Comparison of ENCODE assay signal across 9 cellular contexts in genomic region chr5:150759334-150759583, GRCh38. TPM values are rescaled to one million over a fixed set of nuclear protein-coding genes. Genes with fewer than 3 reads are reported as not detected.
DNase-seq lines count a peak whose midpoint lies in the region; ATAC-seq, FAIRE-seq and TF ChIP-seq lines count a peak whose summit lies in the region.
"Had no signal": no experiment of that assay in that cellular context is flagged by ENCODE, and none has a peak within 500 bp of the region (broad histone marks: within the 10 kb centered on the region; RNA-seq: fewer than 3 reads in every experiment).

No MANE protein-coding gene starts in this region.

- H3K27me3 ChIP-seq in Loucy (ENCODE audit: insufficient read depth, low read length, poor library complexity, severe bottlenecking), result no peaks in the 10 kb centered on the region
- no peaks in the 10 kb centered on the region for H3K27me3 ChIP-seq in endocrine pancreas (ENCODE audit: control insufficient read depth, insufficient read depth, low read length)
- H3K27me3 ChIP-seq in neural cell (ENCODE audit: insufficient read depth, low read depth, low read length), result no peaks in the 10 kb centered on the region

- H3K27ac Mint-ChIP-seq in activated naive CD8-positive, alpha-beta T cell treated with anti-CD3 and anti-CD28 coated beads, Interleukin-2, amount 50 U/mL, for 24 hours, result no peak overlapping the region
- H3K27ac Mint-ChIP-seq: progenitor cell of endocrine pancreas had no signal

- peak overlapping the region; percentile 90 for H2AFZ ChIP-seq in Loucy (ENCODE audit: low read length)
- peak overlapping the region; percentile 99 for H2AFZ ChIP-seq in neural cell (ENCODE audit: low read depth, low read length)

- H3F3A ChIP-seq in Loucy (ENCODE audit: low read depth) (peaks cover 13% of the 10 kb centered on the region), neural cell (ENCODE audit: insufficient read depth, low read length, poor library complexity, severe bottlenecking) (no peaks in the 10 kb centered on the region)

- H3K27me3 Mint-ChIP-seq in activated naive CD8-positive, alpha-beta T cell treated with anti-CD3 and anti-CD28 coated beads, Interleukin-2, amount 50 U/mL, for 24 hours, result no peaks in the 10 kb centered on the region

- H3K36me3 ChIP-seq in Loucy (ENCODE audit: insufficient read depth, low read length), result peaks cover 14% of the 10 kb centered on the region; the same call in 1 of the 2 replicates
- H3K36me3 ChIP-seq in endocrine pancreas (ENCODE audit: control insufficient read depth, insufficient read depth, low read length), result no peaks in the 10 kb centered on the region
- H3K36me3 ChIP-seq in neural cell (ENCODE audit: insufficient read depth, low read length), result no peaks in the 10 kb centered on the region

- TF ChIP-seq CTCF in AG09309 (IDR thresholded peaks at IDR 0.05; ENCODE audit: control insufficient read depth, insufficient read depth, low read depth, low read length, missing control alignments), result no peak
- TF ChIP-seq CTCF in Loucy (conservative IDR thresholded peaks at IDR 0.05; ENCODE audit: low read length), result no peak
- TF ChIP-seq CTCF in neural cell (IDR thresholded peaks at IDR 0.05; ENCODE audit: poor library complexity, severe bottlenecking), result no peak
- no peak for TF ChIP-seq CTCF in D721Med (IDR thresholded peaks at IDR 0.05; ENCODE audit: insufficient read depth, missing control alignments)

- TF ChIP-seq RAD21 in neural cell (conservative IDR thresholded peaks at IDR 0.05), result no peak

- no peak overlapping the region for H3K4me3 Mint-ChIP-seq in activated naive CD8-positive, alpha-beta T cell treated with anti-CD3 and anti-CD28 coated beads, Interleukin-2, amount 50 U/mL, for 24 hours

- H3K4me3 ChIP-seq in AG09309 (ENCODE audit: control insufficient read depth, low read depth, low read length) (peak overlapping the region; percentile 81), Loucy (ENCODE audit: low read length, poor library complexity, severe bottlenecking) (peak overlapping the region; percentile 97), endocrine pancreas (ENCODE audit: control insufficient read depth, insufficient read depth, low read length) (peak overlapping the region; percentile 52), neural cell (ENCODE audit: low read length) (peak overlapping the region; percentile 73)

- no peak for TF ChIP-seq EP300 in neural cell (conservative IDR thresholded peaks at IDR 0.05; ENCODE audit: poor library complexity, severe bottlenecking)

- peaks cover 28% of the 10 kb centered on the region for H3K4me1 Mint-ChIP-seq in activated naive CD8-positive, alpha-beta T cell treated with anti-CD3 and anti-CD28 coated beads, Interleukin-2, amount 50 U/mL, for 24 hours

- peaks cover 61% of the 10 kb centered on the region for H3K79me2 ChIP-seq in Loucy (ENCODE audit: insufficient read depth, low read length)
- H3K79me2 ChIP-seq in neural cell (replicated peaks; ENCODE audit: insufficient read depth, low read length), result peaks cover 35% of the 10 kb centered on the region

- H3K4me1 ChIP-seq in Loucy (ENCODE audit: insufficient read depth, low read length, poor library complexity, severe bottlenecking), result peaks cover 66% of the 10 kb centered on the region
- peaks cover 18% of the 10 kb centered on the region for H3K4me1 ChIP-seq in endocrine pancreas (ENCODE audit: control insufficient read depth, insufficient read depth, low read length)

- DNase-seq in AG09309 (ENCODE audit: low read depth) (no peak), D721Med (ENCODE audit: insufficient read length, low spot score) (no peak), SIG-M5 treated with dmso at 0.1 percent for 504 hours (lab: John Stamatoyannopoulos, UW; ENCODE audit: unreplicated experiment) (no peak)
- DNase-seq in activated naive CD8-positive, alpha-beta T cell treated with anti-CD3 and anti-CD28 coated beads, Interleukin-2, amount 50 U/mL, for 24 hours, result no peak

- peaks cover 20% of the 10 kb centered on the region for H3K36me3 Mint-ChIP-seq in activated naive CD8-positive, alpha-beta T cell treated with anti-CD3 and anti-CD28 coated beads, Interleukin-2, amount 50 U/mL, for 24 hours (ENCODE audit: low read depth)

- FAIRE-seq in D721Med (lab: Jason Lieb, UNC), result no peak

- ATAC-seq in activated naive CD8-positive, alpha-beta T cell treated with anti-CD3 and anti-CD28 coated beads, Interleukin-2, amount 50 U/mL, for 24 hours, result no peak
- no peak for ATAC-seq in GM18511 (IDR thresholded peaks at IDR 0.05; ENCODE audit: unreplicated experiment)

- no peaks in the 10 kb centered on the region for H3K9me3 ChIP-seq in Loucy (ENCODE audit: insufficient read depth, low read depth, low read length)
- no peaks in the 10 kb centered on the region for H3K9me3 ChIP-seq in endocrine pancreas (ENCODE audit: control insufficient read depth, low read length)
- H3K9me3 ChIP-seq in neural cell (ENCODE audit: low read length), result no peaks in the 10 kb centered on the region

- H3K4me2 ChIP-seq in Loucy (ENCODE audit: low read depth, low read length, poor library complexity, severe bottlenecking), result peak overlapping the region; percentile 77
- H3K4me2 ChIP-seq in neural cell (ENCODE audit: low read length), result no peak overlapping the region

- no peaks in the 10 kb centered on the region for H3K9me2 ChIP-seq in Loucy (replicated peaks; ENCODE audit: low read depth, low read length)
- no peaks in the 10 kb centered on the region for H3K9me2 ChIP-seq in neural cell (ENCODE audit: insufficient read depth, low read length)

- H3K9ac ChIP-seq in Loucy (ENCODE audit: low read depth, low read length, poor library complexity, severe bottlenecking), result peak overlapping the region; percentile 84
- H3K9ac ChIP-seq in endocrine pancreas (ENCODE audit: control insufficient read depth, insufficient read depth, low read length), result peak overlapping the region; percentile 6
- H3K9ac ChIP-seq in neural cell (ENCODE audit: low read length), result peak overlapping the region; percentile 90

- peaks cover 20% of the 10 kb centered on the region for H4K20me1 ChIP-seq in Loucy (ENCODE audit: insufficient read depth, low read length, poor library complexity, severe bottlenecking)
- no peaks in the 10 kb centered on the region for H4K20me1 ChIP-seq in neural cell (ENCODE audit: insufficient read depth)

- H3K9me3 Mint-ChIP-seq in activated naive CD8-positive, alpha-beta T cell treated with anti-CD3 and anti-CD28 coated beads, Interleukin-2, amount 50 U/mL, for 24 hours, result no peaks in the 10 kb centered on the region

- peak overlapping the region; percentile 98 for H3K27ac ChIP-seq in neural cell (ENCODE audit: low read length)

TF ChIP-seq in neural cell, 6 proteins besides CTCF, POLR2A, EP300 and RAD21:
- no peak for TF ChIP-seq EZH2 (IDR thresholded peaks at IDR 0.05; ENCODE audit: borderline replicate concordance, insufficient read depth, low read length, poor library complexity, severe bottlenecking)
- no peak for TF ChIP-seq MXI1 (conservative IDR thresholded peaks at IDR 0.05; ENCODE audit: poor library complexity, severe bottlenecking)

RNA-seq across cellular contexts. Expression of gene DCTN4, which starts 0.4 kb away (rescaled TPM):
- 117 and 135 TPM in 2 replicates for polyA plus RNA-seq in neural cell
- polyA minus RNA-seq in neural cell, result 192 and 205 TPM in 2 replicates

RNA-seq across cellular contexts. Expression of gene SMIM3, which starts 19.3 kb away (rescaled TPM):
- 3.7 and 5.2 TPM in 2 replicates for polyA plus RNA-seq in neural cell
- polyA minus RNA-seq in neural cell, result 2.1 and 3.4 TPM in 2 replicates

RNA-seq across cellular contexts. Expression of gene RBM22, which starts 58.4 kb away (rescaled TPM):
- polyA plus RNA-seq in neural cell, result 65.9 and 67.9 TPM in 2 replicates
- polyA minus RNA-seq in neural cell, result 51.4 and 55.0 TPM in 2 replicates

Comparison
In these comparisons a context has a peak if more than half of its experiments do, and no peak if none do; other contexts are left out.
1. H3K9ac ChIP-seq: peak in every context shown above with its lines; median percentile 90 in neural cell; 84 in Loucy; 6 in endocrine pancreas.